In the genomic region with DNA sequence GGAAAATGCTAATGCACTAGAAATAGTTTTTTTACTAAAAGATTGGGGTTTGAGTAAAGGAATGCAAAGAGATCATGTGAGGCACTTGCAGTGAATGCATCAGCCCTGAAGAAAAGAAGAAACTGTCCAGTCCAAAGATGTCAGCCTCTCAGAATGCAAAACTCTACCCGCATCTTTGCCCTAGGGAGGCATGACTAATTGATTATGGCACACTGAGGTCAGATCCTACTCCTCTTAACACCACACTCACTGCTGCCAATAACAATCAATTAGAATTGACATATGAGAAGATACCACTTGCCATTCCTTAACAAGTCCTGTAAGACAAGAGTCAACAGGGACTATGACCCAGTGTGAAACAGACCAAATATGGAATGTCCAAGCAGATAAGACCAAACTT, we compare ENCODE assay signal across 16 cellular contexts.
"Had no signal": no experiment of that assay in that cellular context is flagged by ENCODE, and none has a peak within 500 bp of the region (broad histone marks: within the 10 kb centered on the region; RNA-seq: fewer than 3 reads in every experiment).

No MANE protein-coding gene starts in this region.

- H3K4me1 ChIP-seq: upper lobe of right lung had no signal

- H3K9me3 ChIP-seq: upper lobe of right lung had no signal

- H3K27ac ChIP-seq: skin epidermis, upper lobe of right lung had no signal

- DNase-seq: activated CD4-positive, alpha-beta T cell treated with anti-CD3 and anti-CD28 coated beads, Interleukin-2, amount 10 ng/mL, durations not matched to agents 24 days and 14 days; activated CD8-positive, alpha-beta T cell treated with anti-CD3 and anti-CD28 coated beads for 36 hours; activated naive CD4-positive, alpha-beta T cell treated with Interleukin-2 at 50 U/mL for 16 hours; activated naive CD8-positive, alpha-beta T cell treated with anti-CD3 and anti-CD28 coated beads, Interleukin-2, amount 10 ng/mL, durations not matched to agents 7 days and 5 days; activated T-cell treated with anti-CD3 and anti-CD28 coated beads, Interleukin-2, amount 50 U/mL, for 1 hour; cortex of kidney; hippocampal formation; islet precursor cell; mammary epithelial cell; midbrain; nephron progenitor cell; occipital lobe; T1000; upper lobe of right lung had no signal

- H3K27me3 ChIP-seq: upper lobe of right lung had no signal

- ATAC-seq: activated CD8-positive, alpha-beta T cell treated with anti-CD3 and anti-CD28 coated beads for 36 hours; activated T-helper 17 cell treated with anti-CD3 and anti-CD28 coated beads, Interleukin-2, amount 50 U/mL, for 72 hours; upper lobe of right lung had no signal

- H3K36me3 ChIP-seq: upper lobe of right lung had no signal

- H3K4me3 ChIP-seq: skin epidermis, upper lobe of right lung had no signal
